16 cellular contexts compared by ENCODE assay signal in genomic region chr11:101863361-101863760, GRCh38. TPM values are rescaled to one million over a fixed set of nuclear protein-coding genes. Genes with fewer than 3 reads are reported as not detected.
DNase-seq lines count a peak whose midpoint lies in the region; ATAC-seq and TF ChIP-seq lines count a peak whose summit lies in the region.
"Had no signal": no experiment of that assay in that cellular context is flagged by ENCODE, and none has a peak within 500 bp of the region (broad histone marks: within the 10 kb centered on the region; RNA-seq: fewer than 3 reads in every experiment).

No MANE protein-coding gene starts in this region.

- BruUV-seq in mammary epithelial cell (replicated peaks; lab: Mats Ljungman, UMichigan) = no TSS peak
- no TSS peak for BruUV-seq in MCF 10A (replicated peaks; lab: Mats Ljungman, UMichigan)

- CTCF ChIA-PET in mammary epithelial cell (lab: Charles Lee; ENCODE audit: low non-redundant PET) (interaction anchor here (0.8 kb wide), 1 partner anchor 18 kb away, joined by 5 read pairs; no protein-coding TSS in a partner anchor), MCF 10A (lab: Yijun Ruan, JAX) (interaction anchor here (0.6 to 13.1 kb wide), 8 partner anchors 11 to 747 kb away, joined by 3 to 372 read pairs (median 5); no protein-coding TSS in a partner anchor)

- POLR2A ChIA-PET in MCF 10A (lab: Yijun Ruan, JAX) = interaction anchor here (3.7 to 4.6 kb wide), 2 partner anchors 52 to 144 kb away, joined by 12 to 35 read pairs; partner anchors contain the start of genes ANGPTL5 and CEP126

- H3K9ac ChIP-seq in mammary epithelial cell (ENCODE audit: insufficient read depth, low read length) = no peak overlapping the region

- ATAC-seq in gastroesophageal sphincter (no peak), GM21526 (IDR thresholded peaks at IDR 0.05; ENCODE audit: low FRiP score, unreplicated experiment) (no peak), GM18502 (IDR thresholded peaks at IDR 0.05; ENCODE audit: poor library complexity, unreplicated experiment) (no peak)

- DNase-seq in mammary epithelial cell = no peak
- no peak for DNase-seq in MCF 10A (ENCODE audit: unreplicated experiment)
- peak; percentile 33 for DNase-seq in astrocyte of the cerebellum (ENCODE audit: low read depth)
- DNase-seq in stimulated activated CD4-positive, alpha-beta T cell treated with anti-CD3 and anti-CD28 coated beads, Interleukin-12 subunit alpha, Interleukin-12 subunit beta, amount 100 ng/mL, for 4 hours = no peak
- DNase-seq in NCI-H510A (lab: John Stamatoyannopoulos, UW) = no peak
- DNase-seq: activated CD8-positive, alpha-beta memory T cell treated with anti-CD3 and anti-CD28 coated beads for 24 hours; activated naive CD4-positive, alpha-beta T cell treated with anti-CD3 and anti-CD28 coated beads, Interleukin-2, amount 10 ng/mL, durations not matched to agents 7 days and 5 days; DMS53; dorsolateral prefrontal cortex; hypothalamus; substantia nigra had no signal

- dilution Hi-C loops in mammary epithelial cell (cut with HindIII; ENCODE audit: low sequenced_read_pairs) = loop anchor here (5.0 kb wide), 1 partner anchor 144 kb away; no protein-coding TSS in a partner anchor

- H3K9me3 ChIP-seq in mammary epithelial cell (replicated peaks; ENCODE audit: insufficient read depth, low read length) (peaks cover 6% of the 10 kb centered on the region), gastroesophageal sphincter (no peaks in the 10 kb centered on the region)

- no peaks in the 10 kb centered on the region for H3K36me3 Mint-ChIP-seq in MCF 10A (ENCODE audit: insufficient read depth, unreplicated experiment)
- H3K36me3 Mint-ChIP-seq: activated naive CD4-positive, alpha-beta T cell treated with anti-CD3 and anti-CD28 coated beads, Interleukin-2, amount 10 ng/mL, durations not matched to agents 7 days and 5 days had no signal

- H3K4me1 Mint-ChIP-seq in MCF 10A (ENCODE audit: insufficient read depth, unreplicated experiment) = peaks cover 13% of the 10 kb centered on the region
- H3K4me1 Mint-ChIP-seq: activated naive CD4-positive, alpha-beta T cell treated with anti-CD3 and anti-CD28 coated beads, Interleukin-2, amount 10 ng/mL, durations not matched to agents 7 days and 5 days had no signal

- no peaks in the 10 kb centered on the region for H3K79me2 ChIP-seq in mammary epithelial cell (ENCODE audit: insufficient read depth, low read length)

- H3K4me1 ChIP-seq in mammary epithelial cell (ENCODE audit: insufficient read depth, low read length) = peaks cover 29% of the 10 kb centered on the region
- H3K4me1 ChIP-seq in gastroesophageal sphincter = peaks cover 10 to 30% (median 17%) of the 10 kb centered on the region in 3 donors

- TF ChIP-seq EP300 in gastroesophageal sphincter (IDR thresholded peaks at IDR 0.05) = no peak

- H2AFZ ChIP-seq in mammary epithelial cell (ENCODE audit: low read depth, low read length) = peak overlapping the region; percentile 13

- H3K27ac ChIP-seq in mammary epithelial cell (ENCODE audit: insufficient read depth, low read depth, low read length) (peak overlapping the region; percentile 9), gastroesophageal sphincter (peak overlapping the region in 3 of 4 donors; percentile 19 to 45 (median 28))
- H3K27ac ChIP-seq: 22Rv1, dorsolateral prefrontal cortex had no signal

- no peak for TF ChIP-seq POLR2A in gastroesophageal sphincter (IDR thresholded peaks at IDR 0.05)

- intact Hi-C loops in mammary epithelial cell (cut with micrococcal nuclease) (loop anchor here (5.0 kb wide), 2 partner anchors 54 to 634 kb away; partner anchors contain the start of genes ANGPTL5 and CEP126), MCF 10A (cut with micrococcal nuclease) (loop anchor here (2.0 to 5.0 kb wide), 5 partner anchors 54 to 424 kb away; partner anchors contain the start of genes ANGPTL5, CEP126 and YAP1)

- H3K9me3 Mint-ChIP-seq in MCF 10A (ENCODE audit: unreplicated experiment) = peaks cover 8% of the 10 kb centered on the region
- H3K9me3 Mint-ChIP-seq: activated naive CD4-positive, alpha-beta T cell treated with anti-CD3 and anti-CD28 coated beads, Interleukin-2, amount 10 ng/mL, durations not matched to agents 7 days and 5 days had no signal

- H3K27ac Mint-ChIP-seq in MCF 10A (ENCODE audit: low read depth, unreplicated experiment) = no peak overlapping the region
- H3K27ac Mint-ChIP-seq: activated naive CD4-positive, alpha-beta T cell treated with anti-CD3 and anti-CD28 coated beads, Interleukin-2, amount 10 ng/mL, durations not matched to agents 7 days and 5 days; memory B cell had no signal

- H3K27me3 Mint-ChIP-seq in MCF 10A (ENCODE audit: insufficient read depth, unreplicated experiment) = no peaks in the 10 kb centered on the region
- H3K27me3 Mint-ChIP-seq: activated naive CD4-positive, alpha-beta T cell treated with anti-CD3 and anti-CD28 coated beads, Interleukin-2, amount 10 ng/mL, durations not matched to agents 7 days and 5 days had no signal

- no peak for TF ChIP-seq CTCF in mammary epithelial cell (conservative IDR thresholded peaks at IDR 0.05 in 1 of 2, IDR thresholded peaks at IDR 0.05 in 1 of 2; ENCODE audit: extremely low read depth in 1 of 2, insufficient read depth in 1 of 2, low read depth in 1 of 2, low read length in 2 of 2)
- TF ChIP-seq CTCF in MCF 10A (IDR thresholded peaks at IDR 0.05; ENCODE audit: unreplicated experiment) = no peak
- no peak for TF ChIP-seq CTCF in astrocyte of the cerebellum (IDR thresholded peaks at IDR 0.05; ENCODE audit: low read depth, low read length, missing control alignments)
- TF ChIP-seq CTCF in gastroesophageal sphincter (IDR thresholded peaks at IDR 0.05) = no peak

- H3K4me3 ChIP-seq in mammary epithelial cell (replicated peaks in 1 of 3; ENCODE audit: insufficient read depth in 1 of 3, low read depth in 2 of 3, low read length in 3 of 3) = no peak overlapping the region
- no peak overlapping the region for H3K4me3 ChIP-seq in astrocyte of the cerebellum (ENCODE audit: low read depth, low read length)
- H3K4me3 ChIP-seq in gastroesophageal sphincter = no peak overlapping the region
- H3K4me3 ChIP-seq: dorsolateral prefrontal cortex had no signal

- H3K4me2 ChIP-seq in mammary epithelial cell (ENCODE audit: insufficient read depth, low read depth, low read length) = no peak overlapping the region

- H3K36me3 ChIP-seq in mammary epithelial cell (ENCODE audit: insufficient read depth, low read length) = no peaks in the 10 kb centered on the region
- no peaks in the 10 kb centered on the region for H3K36me3 ChIP-seq in gastroesophageal sphincter

- H4K20me1 ChIP-seq in mammary epithelial cell (ENCODE audit: insufficient read depth, low read length) = no peaks in the 10 kb centered on the region

- H3K4me3 Mint-ChIP-seq in MCF 10A (ENCODE audit: unreplicated experiment) = no peak overlapping the region
- H3K4me3 Mint-ChIP-seq: activated naive CD4-positive, alpha-beta T cell treated with anti-CD3 and anti-CD28 coated beads, Interleukin-2, amount 10 ng/mL, durations not matched to agents 7 days and 5 days; memory B cell had no signal

- in situ Hi-C loops in mammary epithelial cell (cut with MboI; ENCODE audit: low sequenced_read_pairs in 2 of 2) = no loop called here
- in situ Hi-C loops in astrocyte of the cerebellum (cut with HindIII; ENCODE audit: low sequenced_read_pairs) = loop anchor here (5.0 kb wide), 1 partner anchor 144 kb away; no protein-coding TSS in a partner anchor

- H3K27me3 ChIP-seq in mammary epithelial cell (ENCODE audit: insufficient read depth, low read length) (no peaks in the 10 kb centered on the region), gastroesophageal sphincter (no peaks in the 10 kb centered on the region)
- H3K27me3 ChIP-seq: dorsolateral prefrontal cortex had no signal

RNA-seq across cellular contexts. Expression of gene CEP126, which starts 51.4 kb away (rescaled TPM):
- total RNA-seq in mammary epithelial cell (1 to 10 TPM; 2.2 to 2.8 TPM), MCF 10A (2022) (3.1 and 4.3 TPM in 2 replicates), gastroesophageal sphincter (10 to 100 TPM in 2 of 4 donors, 1 to 10 TPM in 2; 4.3 to 11.7 (median 9.6) TPM)
- polyA plus RNA-seq in mammary epithelial cell = 0.76 TPM
- 1.1 TPM for polyA minus RNA-seq in mammary epithelial cell

RNA-seq across cellular contexts. Expression of gene ANGPTL5, which starts 53.0 kb away (rescaled TPM):
- total RNA-seq in mammary epithelial cell = not detected
- not detected for polyA plus RNA-seq in mammary epithelial cell
- not detected for polyA minus RNA-seq in mammary epithelial cell
- total RNA-seq in MCF 10A (2022) = not detected in 2 replicates
- total RNA-seq in gastroesophageal sphincter = under 1 TPM in 3 of 4 donors, not detected in 1; 0.12 to 0.62 (median 0.57) TPM
